16 cellular contexts compared by ENCODE assay signal in genomic region chr9:110180713-110181434, GRCh38. TPM values are rescaled to one million over a fixed set of nuclear protein-coding genes. Genes with fewer than 3 reads are reported as not detected.
DNase-seq lines count a peak whose midpoint lies in the region; ATAC-seq and TF ChIP-seq lines count a peak whose summit lies in the region.
"Had no signal": no experiment of that assay in that cellular context is flagged by ENCODE, and none has a peak within 500 bp of the region (broad histone marks: within the 10 kb centered on the region; RNA-seq: fewer than 3 reads in every experiment).

No MANE protein-coding gene starts in this region.

- no peak overlapping the region for H3K4me3 Mint-ChIP-seq in HFFc6
- H3K4me3 Mint-ChIP-seq: activated CD8-positive, alpha-beta T cell treated with anti-CD3 and anti-CD28 coated beads, Interleukin-2, amount 10 ng/mL, durations not matched to agents 7 days and 5 days; stimulated activated naive CD8-positive, alpha-beta T cell treated with anti-CD3 and anti-CD28 coated beads, Interleukin-15, amount 100 ng/mL, for 72 hours had no signal

- DNase-seq in HFFc6 (peak; percentile 49), adrenal gland (peak in 5 of 7 donors; percentile 46 to 58 (median 54)), glomerular visceral epithelial cell (ENCODE audit: extremely low spot score) (peak; percentile 27), cerebellar cortex (ENCODE audit: low spot score) (no peak)
- DNase-seq: activated CD8-positive, alpha-beta T cell treated with anti-CD3 and anti-CD28 coated beads, Interleukin-2, amount 10 ng/mL, durations not matched to agents 7 days and 5 days; amygdala; glutamatergic neuron; NCI-H187; stimulated activated naive CD8-positive, alpha-beta T cell treated with anti-CD3 and anti-CD28 coated beads, Interleukin-15, amount 100 ng/mL, for 72 hours had no signal

- H3K9me3 ChIP-seq in adrenal gland (replicated peaks in 1 of 3) = no peaks in the 10 kb centered on the region

- H3K4me1 Mint-ChIP-seq in HFFc6 (ENCODE audit: low read depth) = peaks cover 30% of the 10 kb centered on the region
- H3K4me1 Mint-ChIP-seq: stimulated activated naive CD8-positive, alpha-beta T cell treated with anti-CD3 and anti-CD28 coated beads, Interleukin-15, amount 100 ng/mL, for 72 hours had no signal

- H3K4me3 ChIP-seq in ACC112 (ENCODE audit: low read depth, low read length) (peak overlapping the region; percentile 15; the same call in 1 of the 2 replicates), adrenal gland (no peak overlapping the region)
- H3K4me3 ChIP-seq: BLaER1, GM12878, SK-N-MC had no signal

- no peak overlapping the region for H2AFZ ChIP-seq in ACC112 (ENCODE audit: low read length, unreplicated experiment)

- intact Hi-C loops in adrenal gland (cut with DNase I) = loop anchor here (5.0 kb wide), 2 partner anchors 36 to 441 kb away; no protein-coding TSS in a partner anchor

- H3K4me1 ChIP-seq in ACC112 (ENCODE audit: control insufficient read depth, insufficient read depth, low read length, unreplicated experiment) (peaks cover 22% of the 10 kb centered on the region), adrenal gland (replicated peaks in 1 of 2) (no peaks in the 10 kb centered on the region)
- H3K4me1 ChIP-seq: BLaER1 had no signal

- TF ChIP-seq POLR2A in adrenal gland (IDR thresholded peaks at IDR 0.05) = no peak

- ATAC-seq in HG03045 (IDR thresholded peaks at IDR 0.05; ENCODE audit: unreplicated experiment) (no peak), GM21737 (IDR thresholded peaks at IDR 0.05; ENCODE audit: unreplicated experiment) (no peak), HG03457 (IDR thresholded peaks at IDR 0.05; ENCODE audit: unreplicated experiment) (no peak)
- ATAC-seq: activated CD8-positive, alpha-beta T cell treated with anti-CD3 and anti-CD28 coated beads, Interleukin-2, amount 10 ng/mL, durations not matched to agents 7 days and 5 days; GM12878; stimulated activated naive CD8-positive, alpha-beta T cell treated with anti-CD3 and anti-CD28 coated beads, Interleukin-15, amount 100 ng/mL, for 72 hours had no signal

- H3K79me2 ChIP-seq in ACC112 (ENCODE audit: control insufficient read depth, insufficient read depth, low read length, unreplicated experiment) = no peaks in the 10 kb centered on the region

- H3K9me3 Mint-ChIP-seq in HFFc6 = no peaks in the 10 kb centered on the region

- peak overlapping the region; percentile 1 for H3K27ac Mint-ChIP-seq in HFFc6
- H3K27ac Mint-ChIP-seq: activated CD8-positive, alpha-beta T cell treated with anti-CD3 and anti-CD28 coated beads, Interleukin-2, amount 10 ng/mL, durations not matched to agents 7 days and 5 days had no signal

- H3K27ac ChIP-seq in ACC112 (ENCODE audit: low read depth, low read length) (peak overlapping the region; percentile 46), adrenal gland (no peak overlapping the region)
- H3K27ac ChIP-seq: BLaER1, SK-N-MC had no signal

- no peaks in the 10 kb centered on the region for H3K36me3 ChIP-seq in ACC112 (ENCODE audit: insufficient read depth, low read length)
- no peaks in the 10 kb centered on the region for H3K36me3 ChIP-seq in adrenal gland (replicated peaks in 1 of 2)
- H3K36me3 ChIP-seq: BLaER1 had no signal

- H3K27me3 ChIP-seq in ACC112 (ENCODE audit: insufficient read depth, low read length) (no peaks in the 10 kb centered on the region), adrenal gland (no peaks in the 10 kb centered on the region)
- H3K27me3 ChIP-seq: BLaER1 had no signal

- TF ChIP-seq CTCF in HFFc6 (IDR thresholded peaks at IDR 0.05) (no peak), adrenal gland (IDR thresholded peaks at IDR 0.05) (no peak)

- no peaks in the 10 kb centered on the region for H3K36me3 Mint-ChIP-seq in HFFc6 (ENCODE audit: low read depth)

- H3K27me3 Mint-ChIP-seq in HFFc6 (ENCODE audit: insufficient read depth) = peaks cover 8% of the 10 kb centered on the region
- H3K27me3 Mint-ChIP-seq: stimulated activated naive CD8-positive, alpha-beta T cell treated with anti-CD3 and anti-CD28 coated beads, Interleukin-15, amount 100 ng/mL, for 72 hours had no signal

- WGBS in adrenal gland, 4 donors = 64 to 76% (median 66%) methylated on average over 7 of the region's 7 CpGs

RNA-seq across cellular contexts. Expression of gene C9orf152, which starts 27.1 kb away (rescaled TPM):
- total RNA-seq in HFFc6 (2021; fragmentation: NEBNext Ultra II Directional; extraction: Animal tissue kit (Norgen Biotek cat#: 25700)) = not detected
- not detected for total RNA-seq in adrenal gland
- under 1 TPM in 1 of 3 donors, not detected in 2; 0.13 TPM for polyA plus RNA-seq in adrenal gland
- total RNA-seq: activated CD8-positive, alpha-beta T cell treated with anti-CD3 and anti-CD28 coated beads, Interleukin-2, amount 10 ng/mL, durations not matched to agents 7 days and 5 days; GM12878 had no signal
